Comparison of ENCODE assay signal across 1 cellular context in the genomic region with DNA sequence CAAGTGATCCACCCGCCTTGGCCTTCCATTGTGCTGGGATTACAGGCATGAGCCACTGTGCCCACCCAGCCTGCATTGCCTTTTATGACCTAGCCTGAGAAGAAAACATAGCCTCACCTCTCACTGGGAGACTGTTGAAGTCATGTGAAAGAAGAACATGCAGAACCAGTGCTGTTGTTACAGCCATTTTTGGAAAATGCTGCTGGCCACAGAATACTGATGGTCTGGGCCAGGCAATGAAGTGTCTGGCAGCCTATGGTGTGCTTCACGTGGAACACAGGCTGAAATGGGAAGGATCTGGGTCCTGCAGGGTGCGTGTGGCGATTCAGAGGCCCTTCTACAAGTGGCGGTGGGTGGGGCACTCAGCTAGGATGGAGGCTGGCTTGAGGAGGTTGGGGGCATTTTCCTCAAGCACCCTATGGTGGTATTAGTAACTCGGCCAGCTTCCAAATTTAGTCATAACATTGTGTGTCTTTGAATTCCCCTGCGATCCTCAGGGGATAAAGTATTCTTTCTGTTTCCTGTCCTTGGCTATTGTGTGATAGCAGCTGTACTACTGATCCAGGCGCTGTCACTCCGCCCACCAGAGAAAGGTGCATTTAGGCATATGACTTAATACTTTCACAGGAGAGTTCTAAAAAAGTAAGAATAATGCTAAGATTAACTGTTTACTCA.
TF ChIP-seq lines count a peak whose summit lies in the region.

No MANE protein-coding gene starts in this region.

TF ChIP-seq in K562, 482 proteins besides CTCF, POLR2A, EP300 and RAD21:
- TF ChIP-seq ARID3B (CRISPR knock-in tag; IDR thresholded peaks at IDR 0.05; ENCODE audit: borderline replicate concordance) (no peak), PCBP2 (IDR thresholded peaks at IDR 0.05; ENCODE audit: low read depth, low read length, poor library complexity, severe bottlenecking) (no peak), ZNF146 (CRISPR knock-in tag; IDR thresholded peaks at IDR 0.05; ENCODE audit: unreplicated experiment) (no peak), ATF1 (CRISPR knock-in tag; IDR thresholded peaks at IDR 0.05) (no peak), ATF1 (tag; IDR thresholded peaks at IDR 0.05) (no peak), TAL1 (IDR thresholded peaks at IDR 0.05) (no peak), ZEB2 (IDR thresholded peaks at IDR 0.05) (no peak), ZNF324 (CRISPR knock-in tag; IDR thresholded peaks at IDR 0.05) (no peak), RBM14 (IDR thresholded peaks at IDR 0.05; ENCODE audit: borderline replicate concordance, insufficient read depth, low read depth, low read length) (no peak), WHSC1 (IDR thresholded peaks at IDR 0.05; ENCODE audit: low read length) (no peak), BACH1 (tag; IDR thresholded peaks at IDR 0.05) (no peak), ZNF507 (tag; conservative IDR thresholded peaks at IDR 0.05) (no peak), MAFF (IDR thresholded peaks at IDR 0.05; ENCODE audit: low read length) (no peak), NCOA1 (IDR thresholded peaks at IDR 0.05; ENCODE audit: low read depth) (no peak)
- TF ChIP-seq, protein P1, sequence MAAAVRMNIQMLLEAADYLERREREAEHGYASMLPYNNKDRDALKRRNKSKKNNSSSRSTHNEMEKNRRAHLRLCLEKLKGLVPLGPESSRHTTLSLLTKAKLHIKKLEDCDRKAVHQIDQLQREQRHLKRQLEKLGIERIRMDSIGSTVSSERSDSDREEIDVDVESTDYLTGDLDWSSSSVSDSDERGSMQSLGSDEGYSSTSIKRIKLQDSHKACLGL (CRISPR knock-in tag; IDR thresholded peaks at IDR 0.05; ENCODE audit: borderline replicate concordance, poor library complexity, severe bottlenecking) = no peak
- TF ChIP-seq, protein P2, sequence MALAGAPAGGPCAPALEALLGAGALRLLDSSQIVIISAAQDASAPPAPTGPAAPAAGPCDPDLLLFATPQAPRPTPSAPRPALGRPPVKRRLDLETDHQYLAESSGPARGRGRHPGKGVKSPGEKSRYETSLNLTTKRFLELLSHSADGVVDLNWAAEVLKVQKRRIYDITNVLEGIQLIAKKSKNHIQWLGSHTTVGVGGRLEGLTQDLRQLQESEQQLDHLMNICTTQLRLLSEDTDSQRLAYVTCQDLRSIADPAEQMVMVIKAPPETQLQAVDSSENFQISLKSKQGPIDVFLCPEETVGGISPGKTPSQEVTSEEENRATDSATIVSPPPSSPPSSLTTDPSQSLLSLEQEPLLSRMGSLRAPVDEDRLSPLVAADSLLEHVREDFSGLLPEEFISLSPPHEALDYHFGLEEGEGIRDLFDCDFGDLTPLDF (CRISPR knock-in tag; IDR thresholded peaks at IDR 0.05) = no peak
- TF ChIP-seq, protein P3, sequence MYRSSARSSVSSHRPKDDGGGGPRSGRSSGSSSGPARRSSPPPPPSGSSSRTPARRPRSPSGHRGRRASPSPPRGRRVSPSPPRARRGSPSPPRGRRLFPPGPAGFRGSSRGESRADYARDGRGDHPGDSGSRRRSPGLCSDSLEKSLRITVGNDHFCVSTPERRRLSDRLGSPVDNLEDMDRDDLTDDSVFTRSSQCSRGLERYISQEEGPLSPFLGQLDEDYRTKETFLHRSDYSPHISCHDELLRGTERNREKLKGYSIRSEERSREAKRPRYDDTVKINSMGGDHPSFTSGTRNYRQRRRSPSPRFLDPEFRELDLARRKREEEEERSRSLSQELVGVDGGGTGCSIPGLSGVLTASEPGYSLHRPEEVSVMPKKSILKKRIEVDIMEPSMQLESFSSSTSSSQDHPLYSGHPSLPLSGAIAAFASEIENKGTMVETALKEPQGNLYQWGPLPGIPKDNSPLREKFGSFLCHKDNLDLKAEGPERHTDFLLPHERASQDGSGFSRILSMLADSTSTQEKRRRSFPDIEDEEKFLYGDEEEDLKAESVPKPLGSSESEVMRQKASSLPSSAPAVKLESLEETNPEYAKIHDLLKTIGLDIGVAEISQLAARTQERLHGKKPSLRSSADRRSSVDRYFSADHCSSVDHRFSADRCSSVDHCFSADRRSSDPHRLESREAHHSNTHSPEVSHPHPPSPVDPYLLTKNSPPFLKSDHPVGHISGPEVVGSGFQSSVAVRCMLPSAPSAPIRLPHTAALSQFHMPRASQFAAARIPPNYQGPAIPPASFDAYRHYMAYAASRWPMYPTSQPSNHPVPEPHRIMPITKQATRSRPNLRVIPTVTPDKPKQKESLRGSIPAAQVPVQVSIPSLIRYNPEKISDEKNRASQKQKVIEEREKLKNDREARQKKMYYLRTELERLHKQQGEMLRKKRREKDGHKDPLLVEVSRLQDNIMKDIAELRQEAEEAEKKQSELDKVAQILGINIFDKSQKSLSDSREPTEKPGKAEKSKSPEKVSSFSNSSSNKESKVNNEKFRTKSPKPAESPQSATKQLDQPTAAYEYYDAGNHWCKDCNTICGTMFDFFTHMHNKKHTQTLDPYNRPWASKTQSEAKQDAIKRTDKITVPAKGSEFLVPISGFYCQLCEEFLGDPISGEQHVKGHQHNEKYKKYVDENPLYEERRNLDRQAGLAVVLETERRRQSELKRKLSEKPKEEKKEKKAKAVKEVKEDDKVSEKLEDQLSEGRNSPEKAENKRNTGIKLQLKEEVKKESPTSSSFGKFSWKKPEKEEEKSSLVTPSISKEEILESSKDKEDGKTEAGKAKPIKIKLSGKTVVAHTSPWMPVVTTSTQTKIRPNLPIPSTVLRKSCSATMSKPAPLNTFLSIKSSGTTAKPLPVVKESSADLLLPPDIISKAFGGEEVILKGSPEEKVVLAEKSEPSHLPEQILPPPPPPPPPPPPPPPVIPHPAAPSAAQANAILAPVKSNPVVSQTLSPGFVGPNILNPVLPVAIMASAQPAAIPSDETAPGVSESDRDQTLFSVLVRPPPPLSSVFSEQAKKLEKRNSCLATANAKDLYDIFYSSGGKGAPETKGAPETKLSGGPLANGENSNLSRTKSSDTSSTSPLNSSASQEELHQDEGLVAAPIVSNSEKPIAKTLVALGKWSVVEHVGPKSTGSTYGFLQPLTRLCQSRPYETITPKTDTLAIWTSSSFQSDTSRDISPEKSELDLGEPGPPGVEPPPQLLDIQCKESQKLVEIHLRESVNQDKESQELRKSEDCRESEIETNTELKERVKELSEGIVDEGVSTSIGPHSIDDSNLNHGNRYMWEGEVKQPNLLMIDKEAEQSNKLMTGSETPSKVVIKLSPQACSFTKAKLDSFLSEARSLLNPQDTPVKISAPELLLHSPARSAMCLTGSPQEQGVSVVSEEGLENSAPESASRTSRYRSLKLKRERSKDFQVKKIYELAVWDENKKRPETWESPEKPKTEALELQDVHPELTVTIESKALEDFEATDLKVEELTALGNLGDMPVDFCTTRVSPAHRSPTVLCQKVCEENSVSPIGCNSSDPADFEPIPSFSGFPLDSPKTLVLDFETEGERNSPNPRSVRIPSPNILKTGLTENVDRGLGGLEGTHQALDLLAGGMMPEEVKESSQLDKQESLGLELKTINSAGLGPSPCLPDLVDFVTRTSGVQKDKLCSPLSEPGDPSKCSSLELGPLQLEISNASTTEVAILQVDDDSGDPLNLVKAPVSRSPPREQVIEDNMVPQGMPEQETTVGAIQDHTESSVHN (IDR thresholded peaks at IDR 0.05; ENCODE audit: borderline replicate concordance in 1 of 2, low read depth in 1 of 2) = no peak
